Comparison of ENCODE assay signal across 8 cellular contexts in the genomic region with DNA sequence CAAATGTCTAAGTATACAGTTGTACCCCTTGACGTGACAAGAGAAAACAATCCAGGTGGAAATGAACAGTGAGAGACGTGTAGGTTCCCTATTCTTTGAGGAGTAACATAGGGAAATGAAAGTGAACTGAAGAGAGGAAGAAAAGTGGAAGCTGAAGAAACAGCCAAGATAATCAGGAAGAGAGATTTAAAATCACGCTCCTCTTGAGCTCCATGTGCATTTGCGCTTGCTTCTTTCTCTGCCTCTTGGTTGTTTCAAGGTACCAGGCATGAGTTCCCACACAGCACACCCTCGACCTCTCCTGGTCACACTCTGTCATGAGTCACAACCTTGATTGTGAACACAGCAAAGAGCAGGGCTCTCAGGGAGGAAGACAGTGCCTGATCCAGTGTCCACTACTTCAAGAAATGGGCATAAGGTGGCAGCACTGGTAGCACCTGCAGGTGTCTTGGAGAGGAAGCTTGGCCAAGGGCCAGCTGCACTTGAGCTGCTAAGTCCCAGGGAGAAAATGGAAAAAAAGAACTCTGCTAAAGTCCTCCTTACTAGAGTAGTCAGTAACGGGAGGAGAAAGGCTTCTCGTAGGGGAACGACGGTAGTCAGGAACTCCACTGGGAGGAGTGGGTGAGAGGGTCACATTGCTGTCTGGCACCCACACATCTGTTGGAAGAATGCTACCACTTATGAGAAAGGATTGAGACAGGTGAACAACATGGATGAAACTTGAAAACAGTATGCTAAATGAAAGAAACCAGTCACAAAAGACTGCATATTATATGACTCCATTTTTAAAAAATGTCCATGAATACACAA. TPM values are rescaled to one million over a fixed set of nuclear protein-coding genes. Genes with fewer than 3 reads are reported as not detected.
A peak's percentile ranks its signal among the peaks of the same experiment; 100 is the strongest.
DNase-seq lines count a peak whose midpoint lies in the region; ATAC-seq and TF ChIP-seq lines count a peak whose summit lies in the region.

No MANE protein-coding gene starts in this region.

- no peaks in the 10 kb centered on the region for H3K27me3 ChIP-seq in colonic mucosa

- H3K9ac ChIP-seq in colonic mucosa (ENCODE audit: low read depth in 2 of 2, low read length in 2 of 2): peak overlapping the region in 1 of 2 donors; percentile 70

- H3K27ac Mint-ChIP-seq in stimulated activated effector memory CD8-positive, alpha-beta T cell treated with anti-CD3 and anti-CD28 coated beads, Interleukin-12 subunit alpha, Interleukin-12 subunit beta, amount 100 ng/mL, for 72 hours: no peak overlapping the region

- H3K27ac ChIP-seq in colonic mucosa: peak overlapping the region; percentile 15

- H3K9me3 Mint-ChIP-seq in stimulated activated effector memory CD8-positive, alpha-beta T cell treated with anti-CD3 and anti-CD28 coated beads, Interleukin-12 subunit alpha, Interleukin-12 subunit beta, amount 100 ng/mL, for 72 hours: no peaks in the 10 kb centered on the region

- intact Hi-C loops in colonic mucosa (cut with DNase I) (loop anchor here (2.0 kb wide), 2 partner anchors 75 to 111 kb away; no protein-coding TSS in a partner anchor), lower leg skin (cut with DNase I; ENCODE audit: low total_unique reads) (no loop called here)

- TF ChIP-seq CTCF in GM13977 (IDR thresholded peaks at IDR 0.05; ENCODE audit: extremely low read depth, insufficient read depth, missing control alignments) (peak; percentile 48), colonic mucosa (IDR thresholded peaks at IDR 0.05) (peak; percentile 69), lower leg skin (IDR thresholded peaks at IDR 0.05) (peak in 1 of 3 donors; percentile 38)

- no peaks in the 10 kb centered on the region for H3K36me3 Mint-ChIP-seq in stimulated activated effector memory CD8-positive, alpha-beta T cell treated with anti-CD3 and anti-CD28 coated beads, Interleukin-12 subunit alpha, Interleukin-12 subunit beta, amount 100 ng/mL, for 72 hours

- no peaks in the 10 kb centered on the region for H3K4me1 ChIP-seq in colonic mucosa

- peaks cover 20% of the 10 kb centered on the region for H3K4me1 Mint-ChIP-seq in stimulated activated effector memory CD8-positive, alpha-beta T cell treated with anti-CD3 and anti-CD28 coated beads, Interleukin-12 subunit alpha, Interleukin-12 subunit beta, amount 100 ng/mL, for 72 hours

- in situ Hi-C loops in GM13977 (cut with MboI; ENCODE audit: low pct_unique_long_range_greater_than_20kb, low sequenced_read_pairs, unreplicated experiment): no loop called here

- no peak for TF ChIP-seq POLR2A in lower leg skin (IDR thresholded peaks at IDR 0.05)

- WGBS in lower leg skin, 2 donors: 4 to 8% methylated on average over 9 of the region's 9 CpGs

- H3K4me3 ChIP-seq in colonic mucosa (no peak overlapping the region), lower leg skin (ENCODE audit: low read depth, poor library complexity, severe bottlenecking) (no peak overlapping the region)

- no peaks in the 10 kb centered on the region for H3K9me3 ChIP-seq in colonic mucosa

- peak; percentile 83 for ATAC-seq in HG03196 (IDR thresholded peaks at IDR 0.05; ENCODE audit: unreplicated experiment)
- peak; percentile 99 for ATAC-seq in stimulated activated effector memory CD8-positive, alpha-beta T cell treated with anti-CD3 and anti-CD28 coated beads, Interleukin-12 subunit alpha, Interleukin-12 subunit beta, amount 100 ng/mL, for 72 hours

- peak overlapping the region; percentile 31 for H3K4me3 Mint-ChIP-seq in stimulated activated effector memory CD8-positive, alpha-beta T cell treated with anti-CD3 and anti-CD28 coated beads, Interleukin-12 subunit alpha, Interleukin-12 subunit beta, amount 100 ng/mL, for 72 hours

- DNase-seq in 8988T: peak; percentile 37
- peak; percentile 66 for DNase-seq in GM13977 (ENCODE audit: low spot score)
- DNase-seq in NCI-H510A (lab: John Stamatoyannopoulos, UW): peak; percentile 63
- peak; percentile 31 for DNase-seq in activated CD4-positive, alpha-beta T cell treated with anti-CD3 and anti-CD28 coated beads for 1 hour
- DNase-seq in colonic mucosa: peak; percentile 93
- peak; percentile 64 to 88 for DNase-seq in lower leg skin (ENCODE audit: low spot score in 2 of 2)
- peak; percentile 19 to 66 for DNase-seq in stimulated activated effector memory CD8-positive, alpha-beta T cell treated with anti-CD3 and anti-CD28 coated beads, Interleukin-12 subunit alpha, Interleukin-12 subunit beta, amount 100 ng/mL, for 72 hours (ENCODE audit: low spot score in 2 of 2)

- no peaks in the 10 kb centered on the region for H3K36me3 ChIP-seq in colonic mucosa

RNA-seq across cellular contexts. Expression of gene ARID1A, which starts 18.3 kb away (rescaled TPM):
- total RNA-seq in colonic mucosa: 10 to 100 TPM; 49.6 to 76.2 TPM
- 10 to 100 TPM; 53.3 to 77.2 (median 54.9) TPM for total RNA-seq in lower leg skin

Comparison
In these comparisons a context has a peak if more than half of its experiments do, and no peak if none do; other contexts are left out.
1. DNase-seq: peak in every context shown above with its lines; median percentile 93 in colonic mucosa; 76 in lower leg skin; 66 in GM13977; 63 in NCI-H510A; 42 in stimulated activated effector memory CD8-positive, alpha-beta T cell treated with anti-CD3 and anti-CD28 coated beads, Interleukin-12 subunit alpha, Interleukin-12 subunit beta, amount 100 ng/mL, for 72 hours; 37 in 8988T; 31 in activated CD4-positive, alpha-beta T cell treated with anti-CD3 and anti-CD28 coated beads for 1 hour.